9 cellular contexts compared by ENCODE assay signal in genomic region chr16:28623172-28623711, GRCh38. TPM values are rescaled to one million over a fixed set of nuclear protein-coding genes. Genes with fewer than 3 reads are reported as not detected.
A peak's percentile ranks its signal among the peaks of the same experiment; 100 is the strongest.
DNase-seq lines count a peak whose midpoint lies in the region; ATAC-seq, FAIRE-seq and TF ChIP-seq lines count a peak whose summit lies in the region.
"Had no signal": no experiment of that assay in that cellular context is flagged by ENCODE, and none has a peak within 500 bp of the region (broad histone marks: within the 10 kb centered on the region; RNA-seq: fewer than 3 reads in every experiment).

No MANE protein-coding gene starts in this region.

- TF ChIP-seq POLR2A in thyroid gland (IDR thresholded peaks at IDR 0.05) = peak in 1 of 2 donors; percentile 74

- TF ChIP-seq CTCF in parathyroid adenoma (IDR thresholded peaks at IDR 0.05) (no peak), thyroid gland (IDR thresholded peaks at IDR 0.05) (no peak)

- H3K36me3 ChIP-seq in parathyroid adenoma (ENCODE audit: control insufficient read depth, insufficient read depth, low read length) (no peaks in the 10 kb centered on the region), thyroid gland (no peaks in the 10 kb centered on the region)

- CTCF ChIA-PET in activated CD4-positive, alpha-beta memory T cell treated with anti-CD3 and anti-CD28 coated beads for 36 hours (lab: Charles Lee) = no interaction called here

- H3K4me2 ChIP-seq in parathyroid adenoma (ENCODE audit: low read length) = peak overlapping the region; percentile 81

- peaks cover 2% of the 10 kb centered on the region for H3K36me3 Mint-ChIP-seq in activated CD4-positive, alpha-beta memory T cell treated with anti-CD3 and anti-CD28 coated beads for 36 hours

- H3K4me3 ChIP-seq in parathyroid adenoma (ENCODE audit: low read depth, low read length) = peak overlapping the region; percentile 55
- H3K4me3 ChIP-seq in thyroid gland (replicated peaks in 1 of 3) = peak overlapping the region; percentile 41 to 47 (median 44)

- peak overlapping the region; percentile 84 for H3K4me3 Mint-ChIP-seq in activated CD4-positive, alpha-beta memory T cell treated with anti-CD3 and anti-CD28 coated beads for 36 hours

- ATAC-seq in HG03108 (IDR thresholded peaks at IDR 0.05; ENCODE audit: unreplicated experiment) = no peak

- H3K4me1 ChIP-seq in parathyroid adenoma (peaks cover 2% of the 10 kb centered on the region), thyroid gland (peaks cover 0 to 5% of the 10 kb centered on the region in 2 donors)

- no peak for FAIRE-seq in urothelium cell line (lab: Jason Lieb, UNC)

- POLR2A ChIA-PET in activated CD4-positive, alpha-beta memory T cell treated with anti-CD3 and anti-CD28 coated beads for 36 hours (lab: Charles Lee) = interaction anchor here (0.9 to 1.1 kb wide), 3 partner anchors 63 to 129 kb away, joined by 3 read pairs; no protein-coding TSS in a partner anchor

- no peaks in the 10 kb centered on the region for H3K9me3 ChIP-seq in parathyroid adenoma (ENCODE audit: control insufficient read depth, low read length)
- H3K9me3 ChIP-seq in thyroid gland = no peaks in the 10 kb centered on the region

- intact Hi-C loops in activated CD4-positive, alpha-beta memory T cell treated with anti-CD3 and anti-CD28 coated beads for 36 hours (cut with micrococcal nuclease) = no loop called here
- intact Hi-C loops in thyroid gland (cut with DNase I) = no loop called here

- no peaks in the 10 kb centered on the region for H3K27me3 ChIP-seq in parathyroid adenoma (ENCODE audit: control insufficient read depth, insufficient read depth, low read length)
- no peaks in the 10 kb centered on the region for H3K27me3 ChIP-seq in thyroid gland

- H3K9ac ChIP-seq in parathyroid adenoma = no peak overlapping the region

- peak overlapping the region; percentile 96 for H2AFZ ChIP-seq in parathyroid adenoma

- 2 to 3% methylated on average over 24 to 32 of the region's 68 CpGs for WGBS in thyroid gland, 2 donors

- H3K9me3 Mint-ChIP-seq in activated CD4-positive, alpha-beta memory T cell treated with anti-CD3 and anti-CD28 coated beads for 36 hours = no peaks in the 10 kb centered on the region

- H3K27ac ChIP-seq in parathyroid adenoma (peak overlapping the region; percentile 70), thyroid gland (peak overlapping the region; percentile 31 to 77 (median 54))

- H3K4me1 Mint-ChIP-seq in activated CD4-positive, alpha-beta memory T cell treated with anti-CD3 and anti-CD28 coated beads for 36 hours (ENCODE audit: low read depth) = peaks cover 18% of the 10 kb centered on the region

- peak; percentile 94 for DNase-seq in DMS53 (lab: John Stamatoyannopoulos, UW)
- DNase-seq in NCI-H2081 treated with DMSO at 0.1 percent for 48 hours (lab: John Stamatoyannopoulos, UW) = peak; percentile 32
- DNase-seq in activated CD4-positive, alpha-beta memory T cell treated with anti-CD3 and anti-CD28 coated beads for 36 hours = peak; percentile 76
- DNase-seq in effector CD4-positive, alpha-beta T cell = peak; percentile 52
- peak; percentile 77 to 85 for DNase-seq in thyroid gland
- DNase-seq in urothelium cell line (ENCODE audit: low spot score) = no peak

- no peaks in the 10 kb centered on the region for H3K79me2 ChIP-seq in parathyroid adenoma

- H3K27me3 Mint-ChIP-seq in activated CD4-positive, alpha-beta memory T cell treated with anti-CD3 and anti-CD28 coated beads for 36 hours = peaks cover 2% of the 10 kb centered on the region

- peak overlapping the region; percentile 69 for H3K27ac Mint-ChIP-seq in activated CD4-positive, alpha-beta memory T cell treated with anti-CD3 and anti-CD28 coated beads for 36 hours

RNA-seq across cellular contexts. Expression of gene SULT1A1, which starts 13.4 kb away (rescaled TPM):
- total RNA-seq in activated CD4-positive, alpha-beta memory T cell treated with anti-CD3 and anti-CD28 coated beads for 36 hours = 1 to 10 TPM; 8.7 to 9.0 TPM
- total RNA-seq in thyroid gland = 100 to 1,000 TPM in 2 of 4 donors, 10 to 100 TPM in 2; 84.9 to 162 (median 118) TPM

RNA-seq across cellular contexts. Expression of gene NPIPB8, which starts 14.6 kb away (rescaled TPM):
- total RNA-seq in activated CD4-positive, alpha-beta memory T cell treated with anti-CD3 and anti-CD28 coated beads for 36 hours = under 1 TPM in 1 of 2 experiments, not detected in 1; 0.27 TPM
- total RNA-seq in thyroid gland = under 1 TPM in 2 of 4 donors, not detected in 2; 0.27 to 0.63 TPM
- total RNA-seq: myocyte had no signal

RNA-seq across cellular contexts. Expression of gene SULT1A2, which starts 26.4 kb away (rescaled TPM):
- total RNA-seq in activated CD4-positive, alpha-beta memory T cell treated with anti-CD3 and anti-CD28 coated beads for 36 hours = under 1 TPM in 1 of 2 experiments, not detected in 1; 0.24 TPM
- 10 to 100 TPM in 3 of 4 donors, 1 to 10 TPM in 1; 3.6 to 35.9 (median 20.9) TPM for total RNA-seq in thyroid gland
- total RNA-seq: myocyte had no signal

Comparison
In these comparisons a context has a peak if more than half of its experiments do, and no peak if none do; other contexts are left out.
1. RNA of gene SULT1A1, which starts 13.4 kb away (total RNA-seq): 84.9 to 162 TPM in thyroid gland; 8.7 to 9.0 TPM in activated CD4-positive, alpha-beta memory T cell treated with anti-CD3 and anti-CD28 coated beads for 36 hours; every median in the first group is over 4 times any median in the second.